Comparison of ENCODE assay signal across 8 cellular contexts in genomic region chr12:31118831-31119530, GRCh38. TPM values are rescaled to one million over a fixed set of nuclear protein-coding genes. Genes with fewer than 3 reads are reported as not detected.
DNase-seq lines count a peak whose midpoint lies in the region; ATAC-seq and TF ChIP-seq lines count a peak whose summit lies in the region.

No MANE protein-coding gene starts in this region.

- H3K36me3 Mint-ChIP-seq in brain, result no peaks in the 10 kb centered on the region
- no peaks in the 10 kb centered on the region for H3K36me3 Mint-ChIP-seq in type B pancreatic cell

- H3K9me3 Mint-ChIP-seq in brain (no peaks in the 10 kb centered on the region), type B pancreatic cell (no peaks in the 10 kb centered on the region)

- H2BK120ac ChIP-seq in mesendoderm (ENCODE audit: low read depth, low read length), result no peak overlapping the region

- peaks cover 16% of the 10 kb centered on the region for H3K27me3 ChIP-seq in mesendoderm (ENCODE audit: insufficient read depth, low read length, poor library complexity)

- no CpG with 5 or more reads among the region's 38 CpGs for WGBS in mesendoderm (ENCODE audit: extremely low coverage, insufficient coverage, low lambda C conversion rate)

- H3K79me1 ChIP-seq in mesendoderm (ENCODE audit: low read length), result no peaks in the 10 kb centered on the region

- no peak overlapping the region for H3K4me3 ChIP-seq in mesendoderm (ENCODE audit: low read length)

- TF ChIP-seq CTCF in brain (conservative IDR thresholded peaks at IDR 0.05) (no peak), type B pancreatic cell (conservative IDR thresholded peaks at IDR 0.05) (no peak)

- no peak overlapping the region for H2AK5ac ChIP-seq in mesendoderm (ENCODE audit: low read length)

- H3K4me1 Mint-ChIP-seq in brain, result peaks cover 17% of the 10 kb centered on the region
- H3K4me1 Mint-ChIP-seq in type B pancreatic cell (ENCODE audit: unreplicated experiment), result peaks cover 5% of the 10 kb centered on the region

- no peak overlapping the region for H4K8ac ChIP-seq in mesendoderm (ENCODE audit: low read depth, low read length)

- H4K5ac ChIP-seq in mesendoderm (ENCODE audit: low read length), result no peak overlapping the region

- H3K9ac ChIP-seq in mesendoderm (ENCODE audit: low read length), result peak overlapping the region; percentile 32

- no peak overlapping the region for H3K18ac ChIP-seq in mesendoderm (ENCODE audit: low read length)

- H3K4me3 Mint-ChIP-seq in brain (peak overlapping the region; percentile 82 to 89 (median 87)), type B pancreatic cell (peak overlapping the region; percentile 91)

- ATAC-seq in HG02759 (IDR thresholded peaks at IDR 0.05; ENCODE audit: unreplicated experiment) (peak; percentile 64), HG03196 (IDR thresholded peaks at IDR 0.05; ENCODE audit: unreplicated experiment) (no peak)

- H3K27me3 Mint-ChIP-seq in brain (peaks cover 3% of the 10 kb centered on the region), type B pancreatic cell (peaks cover 35% of the 10 kb centered on the region)

- H3K27ac ChIP-seq in mesendoderm (ENCODE audit: low read depth, low read length), result no peak overlapping the region

- H3K36me3 ChIP-seq in mesendoderm (ENCODE audit: control insufficient read depth, insufficient read depth, low read length), result no peaks in the 10 kb centered on the region

- H3K56ac ChIP-seq in mesendoderm (ENCODE audit: low read length), result peak overlapping the region; percentile 73

- H3K27ac Mint-ChIP-seq in brain (peak overlapping the region in 3 of 5 experiments; percentile 36 to 71 (median 50)), type B pancreatic cell (peak overlapping the region; percentile 64)

- no peak overlapping the region for H2BK5ac ChIP-seq in mesendoderm (ENCODE audit: low read length)

- DNase-seq in DMS153 (lab: John Stamatoyannopoulos, UW) (peak; percentile 42), NCI-H748 (lab: John Stamatoyannopoulos, UW; ENCODE audit: unreplicated experiment) (peak; percentile 80), mesendoderm (peak; percentile 88), type B pancreatic cell (ENCODE audit: extremely low spot score, unreplicated experiment) (peak; percentile 77), MV-4-11 (lab: John Stamatoyannopoulos, UW) (no peak)

- no peak overlapping the region for H2BK15ac ChIP-seq in mesendoderm (replicated peaks; ENCODE audit: low read depth)

- peak overlapping the region; percentile 16 for H3K4me2 ChIP-seq in mesendoderm (ENCODE audit: low read length)

- no peaks in the 10 kb centered on the region for H3K4me1 ChIP-seq in mesendoderm (ENCODE audit: control insufficient read depth, low read depth, low read length)

- no peak overlapping the region for H3K23ac ChIP-seq in mesendoderm (ENCODE audit: low read length)

- no peaks in the 10 kb centered on the region for H3K79me2 ChIP-seq in mesendoderm (ENCODE audit: control insufficient read depth, insufficient read depth, low read length)

- H3K4ac ChIP-seq in mesendoderm (ENCODE audit: low read depth, low read length), result no peak overlapping the region

RNA-seq across cellular contexts. Expression of gene DDX11, which starts 45.3 kb away (rescaled TPM):
- polyA plus RNA-seq in brain (ENCODE audit: insufficient read depth, low read depth, low replicate concordance), result 33.7 TPM
- 34.5 TPM for polyA plus RNA-seq in mesendoderm (2013, experiment 1 of 2)
- polyA plus RNA-seq in mesendoderm (2013, experiment 2 of 2), result 34.8 TPM
- total RNA-seq in type B pancreatic cell (ENCODE audit: low replicate concordance), result 125 and 144 TPM in 2 replicates
